ENCODE assay signal across 8 cellular contexts in the genomic region with DNA sequence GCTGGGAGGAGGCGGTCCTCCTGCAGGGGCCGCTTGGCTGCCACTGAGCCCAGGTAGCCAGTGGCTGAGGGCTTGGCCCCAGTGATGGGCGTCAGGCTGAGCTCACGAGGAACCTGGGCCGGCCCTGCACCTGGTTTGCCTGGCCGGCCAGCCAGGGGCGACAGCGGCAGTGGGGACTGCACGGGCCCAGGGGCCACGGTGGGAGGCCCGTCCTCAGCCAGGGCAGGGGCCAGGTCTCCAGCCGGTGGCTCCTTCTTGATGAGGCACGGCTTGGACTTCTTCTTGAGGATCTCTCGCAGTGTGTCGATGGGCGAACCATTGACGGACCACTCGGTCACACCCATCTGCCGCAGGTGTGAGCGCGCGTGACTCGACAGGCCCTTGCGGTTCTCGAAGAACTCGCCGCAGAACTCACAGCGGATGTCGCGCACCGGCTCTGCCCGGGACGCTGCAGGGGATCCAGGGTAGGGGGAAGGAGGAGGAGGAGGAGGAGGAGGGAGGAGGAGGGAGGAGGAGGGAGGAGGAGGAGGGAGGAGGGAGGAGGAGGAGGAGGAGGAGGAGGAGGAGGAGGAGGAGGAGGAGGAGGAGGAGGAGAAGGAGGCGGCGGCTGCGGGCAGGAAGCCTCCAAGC. TPM values are rescaled to one million over a fixed set of nuclear protein-coding genes. Genes with fewer than 3 reads are reported as not detected.
"Had no signal": no experiment of that assay in that cellular context is flagged by ENCODE, and none has a peak within 500 bp of the region (broad histone marks: within the 10 kb centered on the region; RNA-seq: fewer than 3 reads in every experiment).

No MANE protein-coding gene starts in this region.

- H3K4me3 ChIP-seq: GM23338 had no signal

- H3K4me2 ChIP-seq: GM23338 had no signal

- DNase-seq: H9, HCEC 1CT, KG1 had no signal

- FAIRE-seq: H1, H54 had no signal

- ATAC-seq: GM23338 had no signal

- H2AFZ ChIP-seq: GM23338 had no signal

RNA-seq across cellular contexts. Expression of gene RASAL3, which starts 38.9 kb away (rescaled TPM):
- total RNA-seq: HT-29 had no signal

RNA-seq across cellular contexts. Expression of gene PGLYRP2, which starts 53.9 kb away (rescaled TPM):
- total RNA-seq: GM23338, H1, H9, HT-29 had no signal
- polyA plus RNA-seq: GM23338, H1, IgD-negative memory B cell had no signal
